Comparison of ENCODE assay signal across 1 cellular context in the genomic region with DNA sequence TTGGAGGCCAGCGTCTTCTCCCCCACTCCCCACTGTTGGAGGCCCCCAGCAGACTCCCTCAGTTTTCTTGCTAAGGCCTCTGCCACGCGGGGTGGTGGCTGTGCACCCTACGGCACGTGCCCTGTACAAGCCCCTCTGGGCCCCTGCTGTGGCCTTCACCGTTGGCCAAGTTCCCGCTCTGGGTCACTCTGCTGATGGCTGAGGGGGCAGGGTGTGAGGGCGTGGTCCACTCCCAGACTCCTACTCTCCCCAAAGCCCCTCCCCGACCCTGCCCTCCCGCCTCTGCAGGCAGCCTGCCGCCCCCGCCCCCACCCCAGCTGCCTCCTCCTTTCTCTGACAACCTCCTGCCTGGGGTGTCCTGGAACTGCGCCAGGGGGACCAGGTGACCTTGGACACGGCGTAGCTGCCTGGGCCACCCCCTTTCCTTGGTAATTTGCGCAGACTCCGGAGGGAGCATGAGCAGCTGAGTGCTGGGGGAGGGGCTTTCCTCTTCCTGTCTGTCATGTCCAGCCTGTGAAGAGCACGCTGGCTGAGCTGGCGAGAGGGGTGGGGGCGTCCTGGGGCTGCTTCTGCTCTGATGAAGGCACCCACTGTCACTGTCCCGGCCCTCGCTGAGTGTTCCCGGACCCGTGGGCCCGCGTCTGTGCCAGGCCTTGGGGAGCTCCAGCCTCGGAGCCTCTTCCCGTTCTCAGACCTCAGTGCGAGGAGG.
A peak's percentile ranks its signal among the peaks of the same experiment; 100 is the strongest.
TF ChIP-seq lines count a peak whose summit lies in the region.

No MANE protein-coding gene starts in this region.

TF ChIP-seq in H1, 55 proteins besides CTCF, POLR2A, EP300 and RAD21 (continued from another document):
- TF ChIP-seq TAF7 (optimal IDR thresholded peaks at IDR 0.05; ENCODE audit: borderline replicate concordance, low read depth, low read length), result no peak
- no peak for TF ChIP-seq SAP30 (IDR thresholded peaks at IDR 0.05; ENCODE audit: insufficient read depth, insufficient replicate concordance, low read length)
- TF ChIP-seq POU5F1 (IDR thresholded peaks at IDR 0.05; ENCODE audit: low read depth, low read length), result no peak
- TF ChIP-seq, protein P1, sequence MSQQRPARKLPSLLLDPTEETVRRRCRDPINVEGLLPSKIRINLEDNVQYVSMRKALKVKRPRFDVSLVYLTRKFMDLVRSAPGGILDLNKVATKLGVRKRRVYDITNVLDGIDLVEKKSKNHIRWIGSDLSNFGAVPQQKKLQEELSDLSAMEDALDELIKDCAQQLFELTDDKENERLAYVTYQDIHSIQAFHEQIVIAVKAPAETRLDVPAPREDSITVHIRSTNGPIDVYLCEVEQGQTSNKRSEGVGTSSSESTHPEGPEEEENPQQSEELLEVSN (IDR thresholded peaks at IDR 0.05), result 0 out of 2 replicates have a peak, but pooled peaks have one; percentile 21
- no peak for TF ChIP-seq HDAC2 (IDR thresholded peaks at IDR 0.05; ENCODE audit: borderline replicate concordance in 1 of 2, low read depth in 2 of 2, low read length in 2 of 2)
